1 cellular context compared by ENCODE assay signal in the genomic region with DNA sequence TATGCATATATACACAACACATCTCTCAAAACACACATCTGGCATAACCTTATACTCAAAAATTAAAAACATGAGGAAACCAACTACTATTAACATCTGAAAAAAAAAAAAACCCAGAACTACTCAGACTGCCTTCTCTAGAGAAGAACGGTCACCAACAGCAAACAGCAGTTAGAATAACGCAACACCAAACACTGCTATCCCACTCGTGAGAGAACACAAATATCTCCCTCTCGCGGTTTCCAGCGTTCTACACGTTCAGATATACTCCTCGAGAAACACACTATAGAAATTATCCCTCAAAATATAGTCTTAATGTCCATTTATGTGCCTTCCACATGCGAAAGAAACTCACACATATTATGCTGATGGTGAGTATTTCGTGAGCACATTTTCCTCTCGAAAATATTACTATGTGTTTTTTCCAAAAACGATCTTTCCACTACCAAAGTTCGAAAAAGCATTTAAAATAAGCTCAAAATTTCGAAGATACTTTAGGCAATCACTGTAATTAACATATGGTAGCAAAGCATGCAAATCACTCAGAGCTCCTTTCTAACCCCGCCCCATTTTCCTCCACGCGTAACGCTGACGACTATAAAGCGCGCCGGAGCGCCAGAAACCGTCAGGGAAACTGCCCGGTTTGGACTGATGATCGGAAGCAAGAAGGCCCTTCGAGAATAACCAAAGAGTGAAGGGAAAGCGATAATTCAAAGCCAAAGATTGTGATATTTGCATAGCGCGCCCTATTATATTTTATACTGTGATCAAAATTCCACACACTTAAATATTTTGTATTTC.
TF ChIP-seq lines count a peak whose summit lies in the region.

No MANE protein-coding gene starts in this region.

TF ChIP-seq in GM23338, 12 proteins besides CTCF, POLR2A, EP300 and RAD21 (continued from another document):
- TF ChIP-seq ZNF462 (CRISPR knock-in tag; IDR thresholded peaks at IDR 0.05) (no peak), CREB1 (CRISPR knock-in tag; IDR thresholded peaks at IDR 0.05; ENCODE audit: low read depth) (peak; percentile 97), POLR2AphosphoS5 (IDR thresholded peaks at IDR 0.05; ENCODE audit: low read depth) (peak; percentile 100), EZH2 (IDR thresholded peaks at IDR 0.05; ENCODE audit: low read depth, unreplicated experiment) (no peak), NANOG (IDR thresholded peaks at IDR 0.05; ENCODE audit: borderline replicate concordance) (no peak), ZNF331 (CRISPR knock-in tag; IDR thresholded peaks at IDR 0.05; ENCODE audit: low read depth) (peak; percentile 29; the same call in 1 of the 2 replicates), ETS1 (IDR thresholded peaks at IDR 0.05) (peak; percentile 89)
